ENCODE assay signal across 8 cellular contexts in the genomic region with DNA sequence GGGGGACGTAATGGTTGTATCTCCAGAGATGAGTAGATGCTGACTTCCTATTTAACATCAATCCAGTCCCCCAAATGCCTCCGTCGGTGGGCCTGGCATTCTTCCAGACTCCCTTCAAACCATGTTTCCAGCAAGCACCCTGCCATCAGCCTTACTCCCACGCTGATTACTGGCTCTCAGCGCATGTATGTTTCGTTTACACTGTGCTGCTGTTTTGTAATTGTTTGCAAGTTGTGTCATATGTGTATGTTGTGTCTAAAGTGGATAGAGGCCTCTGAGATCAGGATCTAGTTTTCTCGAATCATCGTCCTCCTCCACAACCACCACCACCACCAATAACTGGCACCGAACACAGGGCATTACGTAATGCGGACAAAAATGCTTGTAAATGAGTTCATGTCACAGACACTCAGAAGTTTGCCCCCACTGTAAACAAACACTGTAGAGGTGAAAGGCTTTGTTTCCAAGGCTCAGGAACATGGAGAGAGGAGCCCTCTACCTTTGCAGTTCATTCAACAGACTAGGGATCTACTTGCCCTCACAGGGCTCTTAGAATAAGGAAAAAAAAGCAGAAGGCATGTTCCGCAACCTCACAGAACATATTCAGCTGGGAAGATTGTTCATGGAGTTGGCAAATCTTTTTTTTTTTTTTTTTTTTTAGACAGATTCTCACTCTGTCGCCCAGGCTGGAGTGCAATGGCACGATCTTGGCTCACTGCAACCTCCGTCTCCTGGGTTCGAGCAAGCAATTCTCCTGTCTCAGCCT. TPM values are rescaled to one million over a fixed set of nuclear protein-coding genes. Genes with fewer than 3 reads are reported as not detected.
DNase-seq lines count a peak whose midpoint lies in the region; FAIRE-seq and TF ChIP-seq lines count a peak whose summit lies in the region.

No MANE protein-coding gene starts in this region.

- FAIRE-seq in bronchial epithelial cell (lab: Jason Lieb, UNC): no peak

- H3K4me3 ChIP-seq in NB4 (ENCODE audit: low read depth, low read length) (no peak overlapping the region), bronchial epithelial cell (ENCODE audit: low read depth, low read length) (no peak overlapping the region)

- TF ChIP-seq POLR2A in NB4 (IDR thresholded peaks at IDR 0.05; ENCODE audit: extremely low read depth, insufficient read length): no peak

- TF ChIP-seq CTCF in NB4 (IDR thresholded peaks at IDR 0.05; ENCODE audit: low read depth, low read length): no peak
- TF ChIP-seq CTCF in bronchial epithelial cell (IDR thresholded peaks at IDR 0.05; ENCODE audit: insufficient read depth, low read length, severe bottlenecking): no peak
- no peak for TF ChIP-seq CTCF in GM20000 (IDR thresholded peaks at IDR 0.05; ENCODE audit: extremely low read depth, missing control alignments)

- no peaks in the 10 kb centered on the region for H3K36me3 ChIP-seq in bronchial epithelial cell (ENCODE audit: control insufficient read depth, insufficient read depth, low read length)

- no peaks in the 10 kb centered on the region for H3K27me3 ChIP-seq in bronchial epithelial cell (ENCODE audit: control insufficient read depth, insufficient read depth, low read length)

- DNase-seq in CD1c-positive myeloid dendritic cell (ENCODE audit: extremely low spot score): peak; percentile 43
- DNase-seq in NB4 (ENCODE audit: low read depth): peak; percentile 92
- DNase-seq in bronchial epithelial cell (ENCODE audit: low read depth): peak; percentile 93
- peak; percentile 51 for DNase-seq in non-pigmented ciliary epithelial cell (ENCODE audit: low read depth)
- DNase-seq in activated CD8-positive, alpha-beta memory T cell treated with anti-CD3 and anti-CD28 coated beads, Interleukin-2, amount 50 U/mL, for 4 hours: no peak
- no peak for DNase-seq in middle frontal gyrus (ENCODE audit: extremely low spot score, low spot score)
- DNase-seq in ecto neural progenitor cell (ENCODE audit: low spot score): no peak
- DNase-seq in GM20000 (ENCODE audit: low spot score): no peak

RNA-seq across cellular contexts. Expression of gene SEMA4B, which starts 46.1 kb away (rescaled TPM):
- total RNA-seq in bronchial epithelial cell: 90.6 and 156 TPM in 2 replicates

RNA-seq across cellular contexts. Expression of gene IDH2, which starts 52.8 kb away (rescaled TPM):
- 29.5 and 59.0 TPM in 2 replicates for total RNA-seq in bronchial epithelial cell

Comparison
In these comparisons a context has a peak if more than half of its experiments do, and no peak if none do; other contexts are left out.
1. DNase-seq: peak in CD1c-positive myeloid dendritic cell (single experiment), NB4 (single experiment), bronchial epithelial cell (single experiment) and non-pigmented ciliary epithelial cell (single experiment); none in activated CD8-positive, alpha-beta memory T cell treated with anti-CD3 and anti-CD28 coated beads, Interleukin-2, amount 50 U/mL, for 4 hours (single experiment), middle frontal gyrus (single experiment), ecto neural progenitor cell (single experiment) and GM20000 (single experiment).